ENCODE assay signal across 26 cellular contexts in genomic region chr13:113002891-113003290, GRCh38.
"Had no signal": no experiment of that assay in that cellular context is flagged by ENCODE, and none has a peak within 500 bp of the region (broad histone marks: within the 10 kb centered on the region; RNA-seq: fewer than 3 reads in every experiment).

No MANE protein-coding gene starts in this region.

- H3K27me3 Mint-ChIP-seq: activated CD4-positive, alpha-beta memory T cell treated with anti-CD3 and anti-CD28 coated beads, Interleukin-2, amount 10 ng/mL, durations not matched to agents 7 days and 5 days; activated CD4-positive, alpha-beta T cell treated with anti-CD3 and anti-CD28 coated beads, Interleukin-2, amount 10 ng/mL, durations not matched to agents 7 days and 5 days; activated T-cell treated with anti-CD3 and anti-CD28 coated beads, Interleukin-2, amount 50 U/mL, for 24 hours; activated T-helper 17 cell treated with anti-CD3 and anti-CD28 coated beads, Interleukin-2, amount 50 U/mL, for 72 hours had no signal

- H3K36me3 Mint-ChIP-seq: memory B cell, natural killer cell had no signal

- H3K4me1 Mint-ChIP-seq: memory B cell had no signal

- ATAC-seq: activated T-helper 17 cell treated with anti-CD3 and anti-CD28 coated beads, Interleukin-2, amount 50 U/mL, for 72 hours; left lobe of liver; natural killer cell; stimulated activated naive B cell treated with anti-CD40 and anti-IgM and Interleukin-4, amounts not matched to agents 10 μg/mL and 1 μg/mL and 100 μg/mL, for 72 hours had no signal

- H3K9me3 Mint-ChIP-seq: activated T-helper 17 cell treated with anti-CD3 and anti-CD28 coated beads, Interleukin-2, amount 50 U/mL, for 72 hours; endodermal cell; memory B cell had no signal

- DNase-seq: activated CD4-positive, alpha-beta memory T cell treated with anti-CD3 and anti-CD28 coated beads, Interleukin-2, amount 10 ng/mL, durations not matched to agents 7 days and 5 days; activated CD4-positive, alpha-beta T cell treated with anti-CD3 and anti-CD28 coated beads, Interleukin-2, amount 10 ng/mL, durations not matched to agents 7 days and 5 days; activated CD4-positive, CD25-positive, alpha-beta regulatory T cell treated with anti-CD3 and anti-CD28 coated beads, Interleukin-2, amount 50 U/mL, for 72 hours; activated CD8-positive, alpha-beta memory T cell treated with anti-CD3 and anti-CD28 coated beads, Interleukin-2, amount 50 U/mL, for 48 hours; activated gamma-delta T cell treated with Interleukin-2 at 50 U/mL for 16 hours; activated naive CD4-positive, alpha-beta T cell treated with anti-CD3 and anti-CD28 coated beads, Interleukin-2, amount 50 U/mL, for 16 hours; activated T-cell treated with anti-CD3 and anti-CD28 coated beads, Interleukin-2, amount 50 U/mL, for 24 hours; amniotic stem cell; foreskin fibroblast; heart left ventricle; kidney glomerular epithelial cell; midbrain; natural killer cell; sigmoid colon; stimulated activated CD4-positive, alpha-beta T cell treated with anti-CD3 and anti-CD28 coated beads, Interleukin-4, amount 100 ng/mL, for 4 hours; stimulated activated CD8-positive, alpha-beta memory T cell treated with anti-CD3 and anti-CD28 coated beads, Interleukin-4, amount 100 ng/mL, for 48 hours; stimulated activated naive B cell treated with anti-CD40 and anti-IgM and Interleukin-4, amounts not matched to agents 10 μg/mL and 1 μg/mL and 100 μg/mL, for 72 hours; stomach; SW 1271; T1000; tibial artery had no signal

- H3K4me3 Mint-ChIP-seq: activated CD4-positive, alpha-beta memory T cell treated with anti-CD3 and anti-CD28 coated beads, Interleukin-2, amount 10 ng/mL, durations not matched to agents 7 days and 5 days; activated CD4-positive, alpha-beta T cell treated with anti-CD3 and anti-CD28 coated beads, Interleukin-2, amount 10 ng/mL, durations not matched to agents 7 days and 5 days; activated T-cell treated with anti-CD3 and anti-CD28 coated beads, Interleukin-2, amount 50 U/mL, for 24 hours; activated T-helper 17 cell treated with anti-CD3 and anti-CD28 coated beads, Interleukin-2, amount 50 U/mL, for 72 hours; endodermal cell; memory B cell; natural killer cell; stimulated activated naive B cell treated with anti-CD40 and anti-IgM and Interleukin-4, amounts not matched to agents 10 μg/mL and 1 μg/mL and 100 μg/mL, for 72 hours; T-helper 1 cell treated with Interleukin-12 subunit alpha and Interleukin-12 subunit beta and Interleukin-4 antibody, amounts not matched to agents 30 μg/mL and 1 μg/mL, for 36 hours had no signal

- H3K27ac Mint-ChIP-seq: activated CD4-positive, alpha-beta memory T cell treated with anti-CD3 and anti-CD28 coated beads, Interleukin-2, amount 10 ng/mL, durations not matched to agents 7 days and 5 days; activated CD4-positive, alpha-beta T cell treated with anti-CD3 and anti-CD28 coated beads, Interleukin-2, amount 10 ng/mL, durations not matched to agents 7 days and 5 days; activated T-cell treated with anti-CD3 and anti-CD28 coated beads, Interleukin-2, amount 50 U/mL, for 24 hours; activated T-helper 17 cell treated with anti-CD3 and anti-CD28 coated beads, Interleukin-2, amount 50 U/mL, for 72 hours; endodermal cell; memory B cell; natural killer cell; stimulated activated naive B cell treated with anti-CD40 and anti-IgM and Interleukin-4, amounts not matched to agents 10 μg/mL and 1 μg/mL and 100 μg/mL, for 72 hours; T-helper 1 cell treated with Interleukin-12 subunit alpha and Interleukin-12 subunit beta and Interleukin-4 antibody, amounts not matched to agents 30 μg/mL and 1 μg/mL, for 36 hours had no signal
